Comparison of ENCODE assay signal across 1 cellular context in genomic region chr18:11669271-11669947, GRCh38.
TF ChIP-seq lines count a peak whose summit lies in the region.

No MANE protein-coding gene starts in this region.

TF ChIP-seq in K562, 482 proteins besides CTCF, POLR2A, EP300 and RAD21:
- TF ChIP-seq ZNF583 (CRISPR knock-in tag; IDR thresholded peaks at IDR 0.05), result no peak
- TF ChIP-seq HEY1 (CRISPR knock-in tag; IDR thresholded peaks at IDR 0.05; ENCODE audit: borderline replicate concordance), result no peak
- no peak for TF ChIP-seq HDAC2 (IDR thresholded peaks at IDR 0.05)
- no peak for TF ChIP-seq BACH1 (tag; IDR thresholded peaks at IDR 0.05)
- TF ChIP-seq ZNF668 (CRISPR knock-in tag; IDR thresholded peaks at IDR 0.05), result no peak
- TF ChIP-seq TCF7 (IDR thresholded peaks at IDR 0.05; ENCODE audit: borderline replicate concordance), result no peak
- TF ChIP-seq THRA (IDR thresholded peaks at IDR 0.05), result no peak
- no peak for TF ChIP-seq HMG20A (CRISPR knock-in tag; conservative IDR thresholded peaks at IDR 0.05)
- TF ChIP-seq TFAM (CRISPR knock-in tag; conservative IDR thresholded peaks at IDR 0.05), result no peak
- TF ChIP-seq DDX20 (tag; IDR thresholded peaks at IDR 0.05; ENCODE audit: low read depth), result no peak
- TF ChIP-seq NFIX (CRISPR knock-in tag; IDR thresholded peaks at IDR 0.05; ENCODE audit: low read depth), result no peak
- TF ChIP-seq HNRNPH1 (optimal IDR thresholded peaks at IDR 0.05; ENCODE audit: low read depth, low read length), result no peak
- TF ChIP-seq ZNF175 (CRISPR knock-in tag; IDR thresholded peaks at IDR 0.05; ENCODE audit: low read depth), result no peak
- TF ChIP-seq ZNF253 (CRISPR knock-in tag; conservative IDR thresholded peaks at IDR 0.05), result no peak
- no peak for TF ChIP-seq ELK1 (CRISPR knock-in tag; IDR thresholded peaks at IDR 0.05)
